1 cellular context compared by ENCODE assay signal in genomic region chr3:54632834-54633233, GRCh38.
TF ChIP-seq lines count a peak whose summit lies in the region.

No MANE protein-coding gene starts in this region.

TF ChIP-seq in WTC11, 78 proteins besides CTCF, POLR2A, EP300 and RAD21 (continued from another document):
- TF ChIP-seq PRDM15 (CRISPR knock-in tag; IDR thresholded peaks at IDR 0.05) (no peak), RORB (CRISPR knock-in tag; IDR thresholded peaks at IDR 0.05) (no peak), ZMAT4 (CRISPR knock-in tag; IDR thresholded peaks at IDR 0.05) (no peak; the same call in 1 of the 2 replicates), NR3C1 (CRISPR knock-in tag; conservative IDR thresholded peaks at IDR 0.05; ENCODE audit: low read depth) (no peak), ZNF423 (CRISPR knock-in tag; IDR thresholded peaks at IDR 0.05) (no peak), ERG (CRISPR knock-in tag; IDR thresholded peaks at IDR 0.05) (peak; percentile 57; the same call in 1 of the 2 replicates), E2F1 (CRISPR knock-in tag; IDR thresholded peaks at IDR 0.05) (no peak), AR (CRISPR knock-in tag; IDR thresholded peaks at IDR 0.05) (peak; percentile 43; the same call in 1 of the 2 replicates), CBFB (CRISPR knock-in tag; IDR thresholded peaks at IDR 0.05; ENCODE audit: low read depth) (no peak), TEAD4 (CRISPR knock-in tag; IDR thresholded peaks at IDR 0.05) (0 out of 2 replicates have a peak, but pooled peaks have one; percentile 7), ELF4 (CRISPR knock-in tag; IDR thresholded peaks at IDR 0.05; ENCODE audit: low read depth) (no peak), CREB1 (CRISPR knock-in tag; IDR thresholded peaks at IDR 0.05) (no peak), IRF2 (CRISPR knock-in tag; IDR thresholded peaks at IDR 0.05; ENCODE audit: borderline replicate concordance, low read depth) (no peak), MXD4 (CRISPR knock-in tag; IDR thresholded peaks at IDR 0.05; ENCODE audit: borderline replicate concordance) (no peak), ZNF416 (CRISPR knock-in tag; IDR thresholded peaks at IDR 0.05) (no peak), ZNF263 (CRISPR knock-in tag; IDR thresholded peaks at IDR 0.05; ENCODE audit: low read depth) (no peak), ESRRA (CRISPR knock-in tag; IDR thresholded peaks at IDR 0.05; ENCODE audit: borderline replicate concordance) (0 out of 2 replicates have a peak, but pooled peaks have one; percentile 30), ZNF425 (CRISPR knock-in tag; conservative IDR thresholded peaks at IDR 0.05) (no peak; the same call in 1 of the 2 replicates), EMX1 (CRISPR knock-in tag; IDR thresholded peaks at IDR 0.05) (no peak; the same call in 1 of the 2 replicates)
